In the genomic region with DNA sequence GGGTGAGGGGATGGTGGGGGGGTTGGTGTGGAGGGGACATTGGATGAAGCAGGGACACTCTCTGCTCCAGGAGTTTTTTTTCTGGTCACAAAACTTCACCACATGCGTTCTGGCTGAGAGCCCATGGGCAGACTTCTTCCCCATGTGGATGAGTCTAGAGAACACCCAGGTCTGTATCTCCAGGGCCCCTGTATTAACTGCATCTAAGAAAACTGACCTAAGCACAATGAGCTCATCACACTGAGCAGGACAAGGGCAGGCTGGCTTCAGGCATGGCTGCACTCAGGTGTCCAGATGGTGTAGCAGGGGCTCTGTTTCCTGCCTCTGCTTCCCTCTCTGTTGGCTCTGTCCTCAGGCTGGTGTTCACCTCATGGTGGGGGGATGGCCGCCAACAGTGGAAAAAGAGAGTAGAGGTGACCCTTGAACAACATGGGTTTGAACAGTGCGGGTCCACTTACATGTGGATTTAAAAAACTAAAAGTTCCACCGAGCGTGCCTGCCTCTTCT, we compare ENCODE assay signal across 18 cellular contexts.
DNase-seq lines count a peak whose midpoint lies in the region; FAIRE-seq and TF ChIP-seq lines count a peak whose summit lies in the region.
"Had no signal": no experiment of that assay in that cellular context is flagged by ENCODE, and none has a peak within 500 bp of the region (broad histone marks: within the 10 kb centered on the region; RNA-seq: fewer than 3 reads in every experiment).

No MANE protein-coding gene starts in this region.

- H3K4me2 ChIP-seq in H9 (ENCODE audit: insufficient read depth, insufficient read length, low read length), result no peak overlapping the region
- H3K4me2 ChIP-seq: BLaER1 had no signal

- no CpG with 5 or more reads among the region's 5 CpGs for WGBS in H9 (ENCODE audit: extremely low coverage, insufficient read length, low lambda C conversion rate)

- no peak overlapping the region for H2BK120ac ChIP-seq in H9 (ENCODE audit: low read depth, low read length, poor library complexity, severe bottlenecking)

- H3K14ac ChIP-seq in H9 (ENCODE audit: insufficient read depth, low read length), result no peak overlapping the region

- in situ Hi-C loops in Caki2 (cut with HindIII; ENCODE audit: low pct_unique_long_range_greater_than_20kb, low sequenced_read_pairs), result loop anchor here (5.0 kb wide), 1 partner anchor 39 kb away; no protein-coding TSS in a partner anchor

- H3K23me2 ChIP-seq in H9 (ENCODE audit: insufficient read length, low read depth, low read length, poor library complexity, severe bottlenecking), result no peaks in the 10 kb centered on the region

- H3K27me3 ChIP-seq in H9 (ENCODE audit: insufficient read depth, low read length) (no peaks in the 10 kb centered on the region; the same call in 1 of the 2 replicates), ascending aorta (no peaks in the 10 kb centered on the region)
- H3K27me3 ChIP-seq: BLaER1 had no signal

- H3K36me3 ChIP-seq in ascending aorta, result no peaks in the 10 kb centered on the region

- H3K9ac ChIP-seq in H9 (ENCODE audit: extremely low read depth, insufficient read length, low read length), result no peak overlapping the region
- H3K9ac ChIP-seq: BLaER1, GM23248 had no signal

- no peak overlapping the region for H3K4ac ChIP-seq in H9 (ENCODE audit: low read depth, low read length)

- no peak overlapping the region for H3T11ph ChIP-seq in H9 (ENCODE audit: low read length)

- DNase-seq in Caki2 (ENCODE audit: low read depth), result peak; percentile 37
- DNase-seq in islet precursor cell, result peak; percentile 27
- DNase-seq in renal cortical epithelial cell (ENCODE audit: low read depth), result peak; percentile 17
- DNase-seq in T-helper 2 cell treated with Interferon-gamma antibody and Interleukin-4, amounts not matched to agents 5 μg/mL and 100 μg/mL, for 36 hours (ENCODE audit: low spot score), result no peak
- no peak for DNase-seq in HTR-8/SVneo (ENCODE audit: insufficient read length, low spot score)
- DNase-seq in H9, result no peak
- no peak for DNase-seq in ascending aorta (ENCODE audit: low spot score in 2 of 2)
- DNase-seq: Caco-2; CD8-positive, alpha-beta memory T cell; DMS79; GM23248; KBM-7 had no signal

- H3K9me3 ChIP-seq in H9 (ENCODE audit: control insufficient read depth, low read depth, low read length), result no peaks in the 10 kb centered on the region
- no peaks in the 10 kb centered on the region for H3K9me3 ChIP-seq in ascending aorta
- H3K9me3 ChIP-seq: Caco-2 had no signal

- no peaks in the 10 kb centered on the region for H3K4me1 Mint-ChIP-seq in T-helper 2 cell treated with Interferon-gamma antibody and Interleukin-4, amounts not matched to agents 5 μg/mL and 100 μg/mL, for 36 hours (ENCODE audit: low read depth)
- no peaks in the 10 kb centered on the region for H3K4me1 Mint-ChIP-seq in H9
- H3K4me1 Mint-ChIP-seq: CD8-positive, alpha-beta memory T cell had no signal

- no peak overlapping the region for H3K27ac ChIP-seq in H9 (ENCODE audit: insufficient read length, low read depth, low read length)
- H3K27ac ChIP-seq in ascending aorta, result no peak overlapping the region
- H3K27ac ChIP-seq: BLaER1, GM23248 had no signal

- TF ChIP-seq EP300 in Ishikawa (IDR thresholded peaks at IDR 0.05; ENCODE audit: borderline replicate concordance), result peak; percentile 20; the same call in 1 of the 2 replicates

- no peaks in the 10 kb centered on the region for H3K36me3 Mint-ChIP-seq in T-helper 2 cell treated with Interferon-gamma antibody and Interleukin-4, amounts not matched to agents 5 μg/mL and 100 μg/mL, for 36 hours (ENCODE audit: low read depth)
- peaks cover 3 to 10% (median 6%) of the 10 kb centered on the region in 3 experiments; a peak in 4 of 7 replicates for H3K36me3 Mint-ChIP-seq in H9 (ENCODE audit: insufficient read depth in 1 of 3, low read depth in 3 of 3)
- H3K36me3 Mint-ChIP-seq: CD8-positive, alpha-beta memory T cell had no signal

- no peak overlapping the region for H4K5ac ChIP-seq in H9 (ENCODE audit: insufficient read length, low read depth, low read length)

- no peak overlapping the region for H2BK5ac ChIP-seq in H9 (ENCODE audit: insufficient read length, low read length)

- H3K4me3 Mint-ChIP-seq in T-helper 2 cell treated with Interferon-gamma antibody and Interleukin-4, amounts not matched to agents 5 μg/mL and 100 μg/mL, for 36 hours, result no peak overlapping the region
- no peak overlapping the region for H3K4me3 Mint-ChIP-seq in H9
- H3K4me3 Mint-ChIP-seq: CD8-positive, alpha-beta memory T cell had no signal

- TF ChIP-seq CTCF in H9 (conservative IDR thresholded peaks at IDR 0.05) (no peak), ascending aorta (IDR thresholded peaks at IDR 0.05) (no peak)

- no peaks in the 10 kb centered on the region for H3K79me1 ChIP-seq in H9 (ENCODE audit: insufficient read depth, low read depth, low read length, poor library complexity, severe bottlenecking)

- no peak overlapping the region for H4K8ac ChIP-seq in H9 (replicated peaks; ENCODE audit: insufficient read length, low read depth, low read length)

- no peak overlapping the region for H2BK15ac ChIP-seq in H9 (ENCODE audit: low read depth, low read length)

- H2AFZ ChIP-seq in H9 (ENCODE audit: low read length), result no peak overlapping the region
- H2AFZ ChIP-seq: GM23248 had no signal

- no peak overlapping the region for H3K27ac Mint-ChIP-seq in T-helper 2 cell treated with Interferon-gamma antibody and Interleukin-4, amounts not matched to agents 5 μg/mL and 100 μg/mL, for 36 hours
- H3K27ac Mint-ChIP-seq in H9, result no peak overlapping the region
- H3K27ac Mint-ChIP-seq: CD8-positive, alpha-beta memory T cell had no signal

- H2AK5ac ChIP-seq in H9 (ENCODE audit: insufficient read length, low read length), result no peak overlapping the region

- no peaks in the 10 kb centered on the region for H3K9me3 Mint-ChIP-seq in T-helper 2 cell treated with Interferon-gamma antibody and Interleukin-4, amounts not matched to agents 5 μg/mL and 100 μg/mL, for 36 hours
- peaks cover 10% of the 10 kb centered on the region in 2 experiments; a peak in 4 of 5 replicates for H3K9me3 Mint-ChIP-seq in H9

- H2BK12ac ChIP-seq in H9 (ENCODE audit: insufficient read length, low read depth, low read length), result no peak overlapping the region

- H3K79me2 ChIP-seq in H9 (ENCODE audit: insufficient read depth, low read length), result no peaks in the 10 kb centered on the region

- H3K23ac ChIP-seq in H9 (ENCODE audit: insufficient read length, low read depth, low read length), result no peak overlapping the region

- intact Hi-C loops in ascending aorta (cut with DNase I), result no loop called here

- H3K4me3 ChIP-seq in ascending aorta, result no peak overlapping the region
- H3K4me3 ChIP-seq: BLaER1, GM12878, GM23248 had no signal

- H4K20me1 ChIP-seq in H9 (ENCODE audit: control insufficient read depth, insufficient read depth, insufficient read length), result no peaks in the 10 kb centered on the region
- H4K20me1 ChIP-seq: BLaER1 had no signal

- H3K18ac ChIP-seq in H9 (ENCODE audit: insufficient read length, low read depth, low read length), result no peak overlapping the region

- no peaks in the 10 kb centered on the region for H3K4me1 ChIP-seq in H9 (ENCODE audit: insufficient read depth, low read length)
- H3K4me1 ChIP-seq in ascending aorta, result no peaks in the 10 kb centered on the region
- H3K4me1 ChIP-seq: Caco-2 had no signal

- FAIRE-seq in HTR-8/SVneo (lab: Jason Lieb, UNC), result no peak
- FAIRE-seq: A204.1, GM12878, GM18507, H54 had no signal

- TF ChIP-seq RAD21 in Ishikawa (IDR thresholded peaks at IDR 0.05; ENCODE audit: low read depth), result no peak

- H3K27me3 Mint-ChIP-seq in T-helper 2 cell treated with Interferon-gamma antibody and Interleukin-4, amounts not matched to agents 5 μg/mL and 100 μg/mL, for 36 hours (ENCODE audit: low read depth), result no peaks in the 10 kb centered on the region
- H3K27me3 Mint-ChIP-seq in H9 (ENCODE audit: low read depth), result peaks cover 22% of the 10 kb centered on the region

- H3K56ac ChIP-seq in H9 (ENCODE audit: insufficient read length, low read depth, low read length), result no peak overlapping the region

- no peak overlapping the region for H4K91ac ChIP-seq in H9 (ENCODE audit: insufficient read length, low read depth, low read length)

- H2BK20ac ChIP-seq in H9 (ENCODE audit: low read depth, low read length, poor library complexity, severe bottlenecking), result no peak overlapping the region

TF ChIP-seq in Ishikawa, 13 proteins besides CTCF, POLR2A, EP300 and RAD21 (continues in another document):
- TF ChIP-seq, protein P1, sequence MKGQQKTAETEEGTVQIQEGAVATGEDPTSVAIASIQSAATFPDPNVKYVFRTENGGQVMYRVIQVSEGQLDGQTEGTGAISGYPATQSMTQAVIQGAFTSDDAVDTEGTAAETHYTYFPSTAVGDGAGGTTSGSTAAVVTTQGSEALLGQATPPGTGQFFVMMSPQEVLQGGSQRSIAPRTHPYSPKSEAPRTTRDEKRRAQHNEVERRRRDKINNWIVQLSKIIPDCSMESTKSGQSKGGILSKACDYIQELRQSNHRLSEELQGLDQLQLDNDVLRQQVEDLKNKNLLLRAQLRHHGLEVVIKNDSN (IDR thresholded peaks at IDR 0.05), result no peak
- TF ChIP-seq TEAD4 (IDR thresholded peaks at IDR 0.05), result no peak
- no peak for TF ChIP-seq TAF1 (IDR thresholded peaks at IDR 0.05; ENCODE audit: low read depth)
- no peak for TF ChIP-seq YY1 (IDR thresholded peaks at IDR 0.05; ENCODE audit: low read depth)
- no peak for TF ChIP-seq ZBTB7A (IDR thresholded peaks at IDR 0.05; ENCODE audit: low read depth)
- 0 out of 2 replicates have a peak, but pooled peaks have one; percentile 24 for TF ChIP-seq NFIC (IDR thresholded peaks at IDR 0.05)

Comparison
In these comparisons a context has a peak if more than half of its experiments do, and no peak if none do; other contexts are left out.
1. DNase-seq: peak in Caki2 (single experiment), islet precursor cell (single experiment) and renal cortical epithelial cell (single experiment); none in T-helper 2 cell treated with Interferon-gamma antibody and Interleukin-4, amounts not matched to agents 5 μg/mL and 100 μg/mL, for 36 hours (single experiment), HTR-8/SVneo (single experiment), H9 (single experiment) and ascending aorta (0 of 2).